9 cellular contexts compared by ENCODE assay signal in genomic region chr19:42246143-42246868, GRCh38. TPM values are rescaled to one million over a fixed set of nuclear protein-coding genes. Genes with fewer than 3 reads are reported as not detected.
A peak's percentile ranks its signal among the peaks of the same experiment; 100 is the strongest.
DNase-seq lines count a peak whose midpoint lies in the region; ATAC-seq and TF ChIP-seq lines count a peak whose summit lies in the region.
"Had no signal": no experiment of that assay in that cellular context is flagged by ENCODE, and none has a peak within 500 bp of the region (broad histone marks: within the 10 kb centered on the region; RNA-seq: fewer than 3 reads in every experiment).

No MANE protein-coding gene starts in this region.

- H3K4me1 Mint-ChIP-seq in HFFc6 (ENCODE audit: low read depth), result peaks cover 51% of the 10 kb centered on the region
- peaks cover 25 to 55% of the 10 kb centered on the region in 2 donors for H3K4me1 Mint-ChIP-seq in stimulated activated naive B cell treated with anti-CD40 and anti-IgM and Interleukin-4, amounts not matched to agents 10 μg/mL and 1 μg/mL and 100 μg/mL, for 72 hours

- no peaks in the 10 kb centered on the region for H3K27me3 ChIP-seq in osteoblast (ENCODE audit: insufficient read depth, low read length)

- H3K4me2 ChIP-seq in osteoblast (ENCODE audit: insufficient read depth, low read length), result peak overlapping the region; percentile 18

- H3K4me3 ChIP-seq in foreskin fibroblast (ENCODE audit: low read depth in 1 of 2, low read length in 2 of 2) (no peak overlapping the region), osteoblast (ENCODE audit: insufficient read depth, low read length) (no peak overlapping the region)
- H3K4me3 ChIP-seq: HAP-1 had no signal

- no peaks in the 10 kb centered on the region for H3K9me3 ChIP-seq in osteoblast (ENCODE audit: low read depth, low read length)
- H3K9me3 ChIP-seq: HAP-1 had no signal

- TF ChIP-seq CTCF in HFFc6 (IDR thresholded peaks at IDR 0.05) (peak; percentile 83), VCaP (conservative IDR thresholded peaks at IDR 0.05) (peak; percentile 47; the same call in 1 of the 2 replicates), foreskin fibroblast (IDR thresholded peaks at IDR 0.05; ENCODE audit: low read depth, low read length) (peak; percentile 78), osteoblast (IDR thresholded peaks at IDR 0.05; ENCODE audit: extremely low read depth, low read depth, low read length) (peak; percentile 89)

- H3K4me3 Mint-ChIP-seq in HFFc6, result no peak overlapping the region
- no peak overlapping the region for H3K4me3 Mint-ChIP-seq in stimulated activated naive B cell treated with anti-CD40 and anti-IgM and Interleukin-4, amounts not matched to agents 10 μg/mL and 1 μg/mL and 100 μg/mL, for 72 hours

- peaks cover 19% of the 10 kb centered on the region for H3K36me3 ChIP-seq in osteoblast (ENCODE audit: insufficient read depth, low read length)

- DNase-seq in AG20443 (ENCODE audit: low spot score) (peak; percentile 86), HFFc6 (peak; percentile 78), foreskin fibroblast (peak; percentile 75 to 93), osteoblast (ENCODE audit: insufficient read length, low spot score, missing footprints) (peak; percentile 99), NCI-H2029 treated with DMSO at 0.1 percent for 48 hours (lab: John Stamatoyannopoulos, UW) (no peak)
- DNase-seq in stimulated activated naive B cell treated with anti-CD40 and anti-IgM and Interleukin-4, amounts not matched to agents 10 μg/mL and 1 μg/mL and 100 μg/mL, for 72 hours, result no peak

- peaks cover 15% of the 10 kb centered on the region for H3K27me3 Mint-ChIP-seq in HFFc6 (ENCODE audit: insufficient read depth)
- no peaks in the 10 kb centered on the region for H3K27me3 Mint-ChIP-seq in stimulated activated naive B cell treated with anti-CD40 and anti-IgM and Interleukin-4, amounts not matched to agents 10 μg/mL and 1 μg/mL and 100 μg/mL, for 72 hours

- H4K20me1 ChIP-seq in osteoblast (ENCODE audit: insufficient read depth, low read length), result peaks cover 23% of the 10 kb centered on the region

- peaks cover 50% of the 10 kb centered on the region for H3K79me2 ChIP-seq in osteoblast (ENCODE audit: insufficient read depth, low read length)

- peaks cover 4% of the 10 kb centered on the region; the same call in 1 of the 2 replicates for H3K36me3 Mint-ChIP-seq in HFFc6 (ENCODE audit: low read depth)
- peaks cover 20 to 24% of the 10 kb centered on the region in 2 donors for H3K36me3 Mint-ChIP-seq in stimulated activated naive B cell treated with anti-CD40 and anti-IgM and Interleukin-4, amounts not matched to agents 10 μg/mL and 1 μg/mL and 100 μg/mL, for 72 hours

- H3K4me1 ChIP-seq in osteoblast (ENCODE audit: insufficient read depth, low read length), result peaks cover 47% of the 10 kb centered on the region

- no peak for ATAC-seq in stimulated activated naive B cell treated with anti-CD40 and anti-IgM and Interleukin-4, amounts not matched to agents 10 μg/mL and 1 μg/mL and 100 μg/mL, for 72 hours (replicated peaks)
- ATAC-seq in esophagus mucosa, result no peak

- no peaks in the 10 kb centered on the region for H3K9me3 Mint-ChIP-seq in HFFc6
- no peaks in the 10 kb centered on the region for H3K9me3 Mint-ChIP-seq in stimulated activated naive B cell treated with anti-CD40 and anti-IgM and Interleukin-4, amounts not matched to agents 10 μg/mL and 1 μg/mL and 100 μg/mL, for 72 hours

- H2AFZ ChIP-seq in osteoblast (ENCODE audit: low read length), result no peak overlapping the region

- peak overlapping the region; percentile 88 for H3K27ac Mint-ChIP-seq in HFFc6
- H3K27ac Mint-ChIP-seq in stimulated activated naive B cell treated with anti-CD40 and anti-IgM and Interleukin-4, amounts not matched to agents 10 μg/mL and 1 μg/mL and 100 μg/mL, for 72 hours, result no peak overlapping the region

- no peak overlapping the region for H3K27ac ChIP-seq in VCaP
- H3K27ac ChIP-seq in osteoblast (ENCODE audit: low read depth, low read length), result peak overlapping the region; percentile 81

RNA-seq across cellular contexts. Expression of gene GSK3A, which starts 3.9 kb away (rescaled TPM):
- 10 to 100 TPM; 36.3 to 45.5 (median 43.1) TPM for total RNA-seq in HFFc6 (2021; fragmentation: NEBNext Ultra II Directional; extraction: Animal tissue kit (Norgen Biotek cat#: 25700))
- total RNA-seq in osteoblast (16.2 and 18.1 TPM in 2 replicates), esophagus mucosa (26.4 TPM)

RNA-seq across cellular contexts. Expression of gene ERF, which starts 8.6 kb away (rescaled TPM):
- 10 to 100 TPM; 74.7 to 87.8 (median 78.8) TPM for total RNA-seq in HFFc6 (2021; fragmentation: NEBNext Ultra II Directional; extraction: Animal tissue kit (Norgen Biotek cat#: 25700))
- total RNA-seq in osteoblast, result 31.8 and 44.8 TPM in 2 replicates
- 21.5 TPM for total RNA-seq in esophagus mucosa

RNA-seq across cellular contexts. Expression of gene CIC, which starts 22.7 kb away (rescaled TPM):
- 10 to 100 TPM; 67.6 to 75.4 (median 73.7) TPM for total RNA-seq in HFFc6 (2021; fragmentation: NEBNext Ultra II Directional; extraction: Animal tissue kit (Norgen Biotek cat#: 25700))
- total RNA-seq in osteoblast (33.6 and 39.1 TPM in 2 replicates), esophagus mucosa (31.4 TPM)

RNA-seq across cellular contexts. Expression of gene ZNF526, which starts 26.2 kb away (rescaled TPM):
- total RNA-seq in HFFc6 (2021; fragmentation: NEBNext Ultra II Directional; extraction: Animal tissue kit (Norgen Biotek cat#: 25700)), result 10 to 100 TPM; 14.0 to 18.2 (median 16.1) TPM
- 11.5 and 11.9 TPM in 2 replicates for total RNA-seq in osteoblast
- 4.5 TPM for total RNA-seq in esophagus mucosa

RNA-seq across cellular contexts. Expression of gene DEDD2, which starts 28.8 kb away (rescaled TPM):
- total RNA-seq in HFFc6 (2021; fragmentation: NEBNext Ultra II Directional; extraction: Animal tissue kit (Norgen Biotek cat#: 25700)), result 10 to 100 TPM; 19.2 to 24.9 (median 20.2) TPM
- total RNA-seq in osteoblast, result 19.9 and 26.2 TPM in 2 replicates
- 11.6 TPM for total RNA-seq in esophagus mucosa

Comparison
In these comparisons a context has a peak if more than half of its experiments do, and no peak if none do; other contexts are left out.
1. DNase-seq: peak in AG20443 (single experiment), HFFc6 (single experiment), foreskin fibroblast (2 of 2) and osteoblast (single experiment); none in stimulated activated naive B cell treated with anti-CD40 and anti-IgM and Interleukin-4, amounts not matched to agents 10 μg/mL and 1 μg/mL and 100 μg/mL, for 72 hours (single experiment) and NCI-H2029 treated with DMSO at 0.1 percent for 48 hours (single experiment).
2. Peak in every context shown above with its lines, with median percentiles within 50 percentile points of each other: CTCF ChIP-seq.